ENCODE assay signal across 8 cellular contexts in genomic region chr15:92277776-92278175, GRCh38.
DNase-seq lines count a peak whose midpoint lies in the region; TF ChIP-seq lines count a peak whose summit lies in the region.

No MANE protein-coding gene starts in this region.

- H3K27me3 ChIP-seq in thyroid gland (no peaks in the 10 kb centered on the region), Peyer's patch (no peaks in the 10 kb centered on the region), uterus (no peaks in the 10 kb centered on the region)

- H3K4me3 ChIP-seq in AG09309 (ENCODE audit: control insufficient read depth, low read depth, low read length), result no peak overlapping the region
- H3K4me3 ChIP-seq in fibroblast of mammary gland (ENCODE audit: control insufficient read depth, low read depth, low read length), result no peak overlapping the region
- no peak overlapping the region for H3K4me3 ChIP-seq in thyroid gland (replicated peaks in 1 of 3)
- H3K4me3 ChIP-seq in Peyer's patch, result no peak overlapping the region
- H3K4me3 ChIP-seq in uterus, result no peak overlapping the region

- H3K4me1 ChIP-seq in thyroid gland (no peaks in the 10 kb centered on the region), Peyer's patch (no peaks in the 10 kb centered on the region), uterus (no peaks in the 10 kb centered on the region)

- WGBS in thyroid gland, 2 donors, result 25 to 33% methylated on average over 1 of the region's 1 CpG

- H3K9me3 ChIP-seq in thyroid gland (no peaks in the 10 kb centered on the region), Peyer's patch (no peaks in the 10 kb centered on the region), uterus (no peaks in the 10 kb centered on the region)

- H3K36me3 ChIP-seq in thyroid gland, result no peaks in the 10 kb centered on the region
- no peaks in the 10 kb centered on the region for H3K36me3 ChIP-seq in Peyer's patch
- H3K36me3 ChIP-seq in uterus, result no peaks in the 10 kb centered on the region

- no peak overlapping the region for H3K27ac ChIP-seq in thyroid gland
- H3K27ac ChIP-seq in Peyer's patch, result no peak overlapping the region
- no peak overlapping the region for H3K27ac ChIP-seq in uterus

- TF ChIP-seq POLR2A in thyroid gland (IDR thresholded peaks at IDR 0.05) (no peak), Peyer's patch (IDR thresholded peaks at IDR 0.05) (no peak), uterus (IDR thresholded peaks at IDR 0.05) (no peak)

- DNase-seq in AG09309 (ENCODE audit: low read depth) (peak; percentile 2), GM10266 (ENCODE audit: extremely low spot score) (no peak), NCI-H1694 (lab: John Stamatoyannopoulos, UW) (peak; percentile 52), fibroblast of mammary gland (ENCODE audit: low read depth) (peak; percentile 0), thyroid gland (peak; percentile 32 to 47), Peyer's patch (no peak), uterus (no peak), GOT3 (lab: John Stamatoyannopoulos, UW) (no peak)

- intact Hi-C loops in thyroid gland (cut with DNase I), result loop anchor here (5.0 kb wide), 1 partner anchor 440 kb away; no protein-coding TSS in a partner anchor
- intact Hi-C loops in uterus (cut with DNase I; ENCODE audit: low total_unique reads), result no loop called here

- peak; percentile 38 for TF ChIP-seq CTCF in AG09309 (IDR thresholded peaks at IDR 0.05; ENCODE audit: control insufficient read depth, insufficient read depth, low read depth, low read length, missing control alignments)
- TF ChIP-seq CTCF in GM10266 (IDR thresholded peaks at IDR 0.05; ENCODE audit: control insufficient read depth, insufficient read depth, low read depth, missing control alignments), result peak; percentile 13
- no peak for TF ChIP-seq CTCF in fibroblast of mammary gland (conservative IDR thresholded peaks at IDR 0.05; ENCODE audit: control insufficient read depth, insufficient read depth, low read depth, low read length)
- TF ChIP-seq CTCF in thyroid gland (IDR thresholded peaks at IDR 0.05), result peak in 3 of 6 experiments; percentile 45 to 54 (median 45)
- TF ChIP-seq CTCF in Peyer's patch (IDR thresholded peaks at IDR 0.05), result peak in 2 of 6 experiments; percentile 9 to 10
- no peak for TF ChIP-seq CTCF in uterus (IDR thresholded peaks at IDR 0.05)

Comparison
In these comparisons a context has a peak if more than half of its experiments do, and no peak if none do; other contexts are left out.
1. DNase-seq: peak in AG09309 (single experiment), NCI-H1694 (single experiment), fibroblast of mammary gland (single experiment) and thyroid gland (2 of 2); none in GM10266 (single experiment), Peyer's patch (0 of 3), uterus (0 of 2) and GOT3 (single experiment).
2. CTCF ChIP-seq: peak in AG09309 (single experiment) and GM10266 (single experiment); none in fibroblast of mammary gland (single experiment) and uterus (0 of 4).